10 cellular contexts compared by ENCODE assay signal in genomic region chr17:40065771-40066510, GRCh38. TPM values are rescaled to one million over a fixed set of nuclear protein-coding genes. Genes with fewer than 3 reads are reported as not detected.
A peak's percentile ranks its signal among the peaks of the same experiment; 100 is the strongest.
DNase-seq lines count a peak whose midpoint lies in the region; ATAC-seq and TF ChIP-seq lines count a peak whose summit lies in the region.
"Had no signal": no experiment of that assay in that cellular context is flagged by ENCODE, and none has a peak within 500 bp of the region (broad histone marks: within the 10 kb centered on the region; RNA-seq: fewer than 3 reads in every experiment).

No MANE protein-coding gene starts in this region.

- H3K9me3 Mint-ChIP-seq in dendritic cell treated with granulocyte-macrophage colony-stimulating factor and Interleukin-4, amounts not matched to agents 40 ng/mL and 50 ng/mL, for 4 days, result no peaks in the 10 kb centered on the region
- H3K9me3 Mint-ChIP-seq in natural killer cell, result no peaks in the 10 kb centered on the region

- intact Hi-C loops in dendritic cell treated with granulocyte-macrophage colony-stimulating factor and Interleukin-4, amounts not matched to agents 40 ng/mL and 50 ng/mL, for 4 days (cut with micrococcal nuclease), result no loop called here
- intact Hi-C loops in natural killer cell (cut with micrococcal nuclease) (no loop called here), testis (cut with DNase I; ENCODE audit: low total_unique reads) (no loop called here)

- H3K4me3 Mint-ChIP-seq in dendritic cell treated with granulocyte-macrophage colony-stimulating factor and Interleukin-4, amounts not matched to agents 40 ng/mL and 50 ng/mL, for 4 days, result no peak overlapping the region
- peak overlapping the region; percentile 87 for H3K4me3 Mint-ChIP-seq in natural killer cell

- H3K27ac Mint-ChIP-seq in dendritic cell treated with granulocyte-macrophage colony-stimulating factor and Interleukin-4, amounts not matched to agents 40 ng/mL and 50 ng/mL, for 4 days, result peak overlapping the region; percentile 3
- H3K27ac Mint-ChIP-seq in natural killer cell, result peak overlapping the region; percentile 77 to 84

- no peaks in the 10 kb centered on the region for H3K36me3 Mint-ChIP-seq in dendritic cell treated with granulocyte-macrophage colony-stimulating factor and Interleukin-4, amounts not matched to agents 40 ng/mL and 50 ng/mL, for 4 days (ENCODE audit: low read depth)
- no peaks in the 10 kb centered on the region for H3K36me3 Mint-ChIP-seq in natural killer cell

- H3K27me3 Mint-ChIP-seq in dendritic cell treated with granulocyte-macrophage colony-stimulating factor and Interleukin-4, amounts not matched to agents 40 ng/mL and 50 ng/mL, for 4 days, result peaks cover 45% of the 10 kb centered on the region
- no peaks in the 10 kb centered on the region for H3K27me3 Mint-ChIP-seq in natural killer cell (ENCODE audit: low read depth in 2 of 2)

- H3K36me3 ChIP-seq in Peyer's patch (no peaks in the 10 kb centered on the region), testis (ENCODE audit: low read depth, missing control alignments) (no peaks in the 10 kb centered on the region)

- H3K4me1 Mint-ChIP-seq in dendritic cell treated with granulocyte-macrophage colony-stimulating factor and Interleukin-4, amounts not matched to agents 40 ng/mL and 50 ng/mL, for 4 days (ENCODE audit: low read depth), result peaks cover 75% of the 10 kb centered on the region
- peaks cover 66 to 79% of the 10 kb centered on the region in 2 donors for H3K4me1 Mint-ChIP-seq in natural killer cell

- WGBS in testis, 2 donors, result 61 to 69% methylated on average over 8 to 11 of the region's 11 CpGs

- H3K4me1 ChIP-seq in Peyer's patch (peaks cover 10 to 76% (median 37%) of the 10 kb centered on the region in 4 donors), testis (peaks cover 61% of the 10 kb centered on the region)

- TF ChIP-seq CTCF in Peyer's patch (IDR thresholded peaks at IDR 0.05), result no peak
- TF ChIP-seq CTCF in natural killer cell (IDR thresholded peaks at IDR 0.05), result no peak
- TF ChIP-seq CTCF in testis (IDR thresholded peaks at IDR 0.05), result no peak

- no peak for ATAC-seq in natural killer cell

- TF ChIP-seq POLR2A in Peyer's patch (IDR thresholded peaks at IDR 0.05), result no peak
- TF ChIP-seq POLR2A in testis (IDR thresholded peaks at IDR 0.05), result no peak

- no peaks in the 10 kb centered on the region for H3K9me3 ChIP-seq in Peyer's patch
- no peaks in the 10 kb centered on the region for H3K9me3 ChIP-seq in testis

- H3K27me3 ChIP-seq in Peyer's patch (no peaks in the 10 kb centered on the region), testis (no peaks in the 10 kb centered on the region)

- H3K27ac ChIP-seq in Peyer's patch (peak overlapping the region; percentile 52 to 99 (median 96)), testis (peak overlapping the region; percentile 91 to 97)
- H3K27ac ChIP-seq: KMS-11 had no signal

- peak overlapping the region in 2 of 4 donors; percentile 90 to 99 for H3K4me3 ChIP-seq in Peyer's patch
- H3K4me3 ChIP-seq in testis, result no peak overlapping the region

- DNase-seq in Peyer's patch (no peak), natural killer cell (no peak), testis (no peak), iPS-NIHi7 (ENCODE audit: extremely low spot score) (no peak), COLO668 (lab: John Stamatoyannopoulos, UW; ENCODE audit: unreplicated experiment) (no peak)
- no peak for DNase-seq in effector CD8-positive, alpha-beta T cell (lab: John Stamatoyannopoulos, UW)

RNA-seq across cellular contexts. Expression of gene THRA, which starts 3.2 kb away (rescaled TPM):
- 10 to 100 TPM; 43.4 to 80.5 (median 68.5) TPM for total RNA-seq in Peyer's patch
- 10 to 100 TPM; 40.8 to 55.7 (median 42.3) TPM for total RNA-seq in natural killer cell
- 10 to 100 TPM; 44.9 to 51.7 TPM for total RNA-seq in testis
- polyA plus RNA-seq in testis (ENCODE audit: insufficient read depth, low read depth, low replicate concordance), result 41.2 TPM

RNA-seq across cellular contexts. Expression of gene MED24, which starts 11.7 kb away (rescaled TPM):
- total RNA-seq in Peyer's patch (100 to 1,000 TPM in 3 of 4 donors, 10 to 100 TPM in 1; 77.9 to 176 (median 146) TPM), natural killer cell (100 to 1,000 TPM; 115 to 141 (median 126) TPM), testis (100 to 1,000 TPM; 151 to 172 TPM)
- 127 TPM for polyA plus RNA-seq in testis (ENCODE audit: insufficient read depth, low read depth, low replicate concordance)

RNA-seq across cellular contexts. Expression of gene NR1D1, which starts 34.4 kb away (rescaled TPM):
- total RNA-seq in Peyer's patch (10 to 100 TPM; 13.2 to 38.8 (median 18.9) TPM), natural killer cell (10 to 100 TPM in 1 of 3 donors, 1 to 10 TPM in 2; 8.8 to 10.1 (median 9.9) TPM), testis (10 to 100 TPM; 14.4 to 23.6 TPM)
- polyA plus RNA-seq in testis (ENCODE audit: insufficient read depth, low read depth, low replicate concordance), result 9.8 TPM

RNA-seq across cellular contexts. Expression of gene CSF3, which starts 50.7 kb away (rescaled TPM):
- total RNA-seq in Peyer's patch, result not detected
- not detected for total RNA-seq in natural killer cell
- 1 to 10 TPM; 2.4 to 3.6 TPM for total RNA-seq in testis
- 0.80 TPM for polyA plus RNA-seq in testis (ENCODE audit: insufficient read depth, low read depth, low replicate concordance)
- total RNA-seq: activated CD8-positive, alpha-beta memory T cell treated with anti-CD3 and anti-CD28 coated beads for 36 hours; NCI-H460 had no signal

RNA-seq across cellular contexts. Expression of gene MSL1, which starts 55.8 kb away (rescaled TPM):
- total RNA-seq in Peyer's patch (100 to 1,000 TPM in 3 of 4 donors, 10 to 100 TPM in 1; 86.3 to 207 (median 117) TPM), natural killer cell (100 to 1,000 TPM in 2 of 3 donors, 10 to 100 TPM in 1; 99.0 to 124 (median 110) TPM), testis (100 to 1,000 TPM; 129 to 161 TPM)
- polyA plus RNA-seq in testis (ENCODE audit: insufficient read depth, low read depth, low replicate concordance), result 157 TPM
